ENCODE assay signal across 8 cellular contexts in genomic region chr12:57487055-57487596, GRCh38. TPM values are rescaled to one million over a fixed set of nuclear protein-coding genes. Genes with fewer than 3 reads are reported as not detected.
DNase-seq lines count a peak whose midpoint lies in the region; TF ChIP-seq lines count a peak whose summit lies in the region.

No MANE protein-coding gene starts in this region.

- H3K9ac ChIP-seq in adipocyte (ENCODE audit: low read length), result peak overlapping the region; percentile 91
- peak overlapping the region in 1 of 2 donors; percentile 26 for H3K9ac ChIP-seq in mucosa of rectum (ENCODE audit: low read depth in 1 of 2, low read length in 2 of 2)

- no peaks in the 10 kb centered on the region for H3K9me3 ChIP-seq in left ventricle myocardium inferior (replicated peaks)
- no peaks in the 10 kb centered on the region for H3K9me3 ChIP-seq in adipocyte (ENCODE audit: control insufficient read depth, low read length)
- H3K9me3 ChIP-seq in mucosa of rectum (ENCODE audit: control insufficient read depth in 2 of 2, low read length in 2 of 2), result no peaks in the 10 kb centered on the region
- no peaks in the 10 kb centered on the region for H3K9me3 ChIP-seq in uterus

- TF ChIP-seq POLR2A in uterus (IDR thresholded peaks at IDR 0.05), result no peak

- intact Hi-C loops in left ventricle myocardium inferior (cut with micrococcal nuclease) (no loop called here), cardiac septum (cut with DNase I) (loop anchor here (5.0 kb wide), 1 partner anchor 35 kb away; the partner anchor contains the start of genes DDIT3 and MBD6), uterus (cut with DNase I; ENCODE audit: low total_unique reads) (no loop called here)

- peak overlapping the region; percentile 98 for H3K4me3 ChIP-seq in left ventricle myocardium inferior
- H3K4me3 ChIP-seq in adipocyte (ENCODE audit: low read length), result peak overlapping the region; percentile 90
- peak overlapping the region; percentile 97 to 99 for H3K4me3 ChIP-seq in mucosa of rectum (ENCODE audit: low read length in 2 of 2)
- H3K4me3 ChIP-seq in uterus, result peak overlapping the region; percentile 55 to 73

- H3K27me3 ChIP-seq in left ventricle myocardium inferior (ENCODE audit: low read depth) (peaks cover 12% of the 10 kb centered on the region), adipocyte (replicated peaks; ENCODE audit: control insufficient read depth, insufficient read depth, low read length) (no peaks in the 10 kb centered on the region), mucosa of rectum (ENCODE audit: control insufficient read depth in 2 of 2, insufficient read depth in 2 of 2, low read length in 2 of 2) (peaks cover 0 to 2% of the 10 kb centered on the region in 2 donors), uterus (no peaks in the 10 kb centered on the region)

- H3K4me1 ChIP-seq in left ventricle myocardium inferior (peaks cover 25% of the 10 kb centered on the region), adipocyte (ENCODE audit: control insufficient read depth, insufficient read depth, low read length) (peaks cover 9% of the 10 kb centered on the region), mucosa of rectum (ENCODE audit: control insufficient read depth in 2 of 2, insufficient read depth in 2 of 2, low read length in 2 of 2) (peaks cover 16 to 18% of the 10 kb centered on the region in 2 donors), uterus (peaks cover 0 to 6% of the 10 kb centered on the region in 2 donors)

- H3K27ac ChIP-seq in left ventricle myocardium inferior (replicated peaks), result peak overlapping the region; percentile 78
- H3K27ac ChIP-seq in mucosa of rectum (ENCODE audit: low read depth in 2 of 2, low read length in 2 of 2), result no peak overlapping the region
- peak overlapping the region; percentile 44 to 61 for H3K27ac ChIP-seq in uterus

- DNase-seq in left ventricle myocardium inferior, result no peak
- no peak for DNase-seq in cardiac septum (ENCODE audit: low spot score)
- no peak for DNase-seq in adipocyte (ENCODE audit: low read depth)
- DNase-seq in uterus, result no peak
- no peak for DNase-seq in SKM-1 treated with dmso at 0.1 percent for 144 hours (lab: John Stamatoyannopoulos, UW; ENCODE audit: unreplicated experiment)
- DNase-seq in hepatic stellate cell (ENCODE audit: low spot score), result no peak
- no peak for DNase-seq in cortex of kidney (lab: John Stamatoyannopoulos, UW)

- H3K36me3 ChIP-seq in left ventricle myocardium inferior (peaks cover 33% of the 10 kb centered on the region), adipocyte (ENCODE audit: control insufficient read depth, insufficient read depth, low read length, severe bottlenecking) (peaks cover 31% of the 10 kb centered on the region), mucosa of rectum (ENCODE audit: control insufficient read depth in 2 of 2, insufficient read depth in 2 of 2, low read length in 2 of 2) (peaks cover 20 to 22% of the 10 kb centered on the region in 2 donors), uterus (no peaks in the 10 kb centered on the region)

- no peak for TF ChIP-seq CTCF in left ventricle myocardium inferior (IDR thresholded peaks at IDR 0.05; ENCODE audit: borderline replicate concordance)
- no peak for TF ChIP-seq CTCF in uterus (IDR thresholded peaks at IDR 0.05)

RNA-seq across cellular contexts. Expression of gene MARS1, which starts 0.7 kb away (rescaled TPM):
- total RNA-seq in left ventricle myocardium inferior, result 73.1 TPM
- 89.2 TPM for total RNA-seq in cardiac septum
- total RNA-seq in uterus, result 100 to 1,000 TPM in 1 of 4 donors, 10 to 100 TPM in 3; 29.1 to 160 (median 76.8) TPM

RNA-seq across cellular contexts. Expression of gene ARHGAP9, which starts 7.5 kb away (rescaled TPM):
- total RNA-seq in left ventricle myocardium inferior (4.2 TPM), cardiac septum (5.9 TPM), uterus (1 to 10 TPM; 1.5 to 8.1 (median 3.3) TPM)

RNA-seq across cellular contexts. Expression of gene GLI1, which starts 27.5 kb away (rescaled TPM):
- total RNA-seq in left ventricle myocardium inferior (0.93 TPM), cardiac septum (0.83 TPM), uterus (1 to 10 TPM in 2 of 4 donors, not detected in 2; 6.1 to 6.6 TPM)

RNA-seq across cellular contexts. Expression of gene INHBE, which starts 32.0 kb away (rescaled TPM):
- total RNA-seq in left ventricle myocardium inferior, result not detected
- 0.73 TPM for total RNA-seq in cardiac septum
- not detected for total RNA-seq in uterus

RNA-seq across cellular contexts. Expression of gene DDIT3, which starts 33.2 kb away (rescaled TPM):
- 20.4 TPM for total RNA-seq in left ventricle myocardium inferior
- 24.0 TPM for total RNA-seq in cardiac septum
- total RNA-seq in uterus, result 10 to 100 TPM in 2 of 4 donors, 1 to 10 TPM in 2; 2.3 to 28.2 (median 9.8) TPM

Comparison
In these comparisons a context has a peak if more than half of its experiments do, and no peak if none do; other contexts are left out.
1. H3K27ac ChIP-seq: peak in left ventricle myocardium inferior (single experiment) and uterus (2 of 2); none in mucosa of rectum (0 of 2).
2. Peak in every context shown above with its lines, with median percentiles within 50 percentile points of each other: H3K4me3 ChIP-seq.